ENCODE assay signal across 1 cellular context in the genomic region with DNA sequence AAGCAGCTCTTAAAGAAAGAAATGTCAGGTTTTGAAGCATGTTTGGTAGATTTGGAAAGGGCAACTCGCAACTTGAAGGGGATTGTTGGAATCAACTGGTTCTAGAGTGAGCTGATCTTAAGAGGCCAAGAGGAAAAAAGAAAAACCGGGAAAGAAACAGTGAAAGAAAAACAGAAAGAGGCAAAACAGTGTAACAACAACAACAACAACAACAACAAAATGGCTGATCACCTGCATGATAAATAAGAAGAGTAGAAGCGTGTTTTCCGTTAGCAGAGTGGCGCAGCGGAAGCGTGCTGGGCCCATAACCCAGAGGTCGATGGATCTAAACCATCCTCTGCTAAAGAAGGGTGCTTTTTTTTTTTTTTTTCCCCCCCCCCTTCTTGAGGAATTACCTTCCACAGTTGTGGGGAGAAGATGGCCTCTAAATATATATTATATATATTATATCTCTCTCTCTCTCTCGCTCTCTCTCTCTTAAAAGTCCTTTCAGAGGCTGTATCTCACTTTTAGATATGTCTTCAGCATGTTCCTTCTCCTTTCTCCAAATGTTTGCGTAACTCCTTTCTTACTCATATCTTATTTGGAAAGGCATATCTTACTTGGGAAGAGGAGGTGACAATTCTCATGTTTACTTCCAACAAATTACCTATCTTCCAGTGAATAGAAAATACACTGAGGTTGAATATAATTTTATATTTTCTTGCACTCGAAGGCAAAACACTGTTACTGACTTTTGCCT.
TF ChIP-seq lines count a peak whose summit lies in the region.

No MANE protein-coding gene starts in this region.

TF ChIP-seq in K562, 482 proteins besides CTCF, POLR2A, EP300 and RAD21 (continued from another document and continues in another):
- TF ChIP-seq, protein P1, sequence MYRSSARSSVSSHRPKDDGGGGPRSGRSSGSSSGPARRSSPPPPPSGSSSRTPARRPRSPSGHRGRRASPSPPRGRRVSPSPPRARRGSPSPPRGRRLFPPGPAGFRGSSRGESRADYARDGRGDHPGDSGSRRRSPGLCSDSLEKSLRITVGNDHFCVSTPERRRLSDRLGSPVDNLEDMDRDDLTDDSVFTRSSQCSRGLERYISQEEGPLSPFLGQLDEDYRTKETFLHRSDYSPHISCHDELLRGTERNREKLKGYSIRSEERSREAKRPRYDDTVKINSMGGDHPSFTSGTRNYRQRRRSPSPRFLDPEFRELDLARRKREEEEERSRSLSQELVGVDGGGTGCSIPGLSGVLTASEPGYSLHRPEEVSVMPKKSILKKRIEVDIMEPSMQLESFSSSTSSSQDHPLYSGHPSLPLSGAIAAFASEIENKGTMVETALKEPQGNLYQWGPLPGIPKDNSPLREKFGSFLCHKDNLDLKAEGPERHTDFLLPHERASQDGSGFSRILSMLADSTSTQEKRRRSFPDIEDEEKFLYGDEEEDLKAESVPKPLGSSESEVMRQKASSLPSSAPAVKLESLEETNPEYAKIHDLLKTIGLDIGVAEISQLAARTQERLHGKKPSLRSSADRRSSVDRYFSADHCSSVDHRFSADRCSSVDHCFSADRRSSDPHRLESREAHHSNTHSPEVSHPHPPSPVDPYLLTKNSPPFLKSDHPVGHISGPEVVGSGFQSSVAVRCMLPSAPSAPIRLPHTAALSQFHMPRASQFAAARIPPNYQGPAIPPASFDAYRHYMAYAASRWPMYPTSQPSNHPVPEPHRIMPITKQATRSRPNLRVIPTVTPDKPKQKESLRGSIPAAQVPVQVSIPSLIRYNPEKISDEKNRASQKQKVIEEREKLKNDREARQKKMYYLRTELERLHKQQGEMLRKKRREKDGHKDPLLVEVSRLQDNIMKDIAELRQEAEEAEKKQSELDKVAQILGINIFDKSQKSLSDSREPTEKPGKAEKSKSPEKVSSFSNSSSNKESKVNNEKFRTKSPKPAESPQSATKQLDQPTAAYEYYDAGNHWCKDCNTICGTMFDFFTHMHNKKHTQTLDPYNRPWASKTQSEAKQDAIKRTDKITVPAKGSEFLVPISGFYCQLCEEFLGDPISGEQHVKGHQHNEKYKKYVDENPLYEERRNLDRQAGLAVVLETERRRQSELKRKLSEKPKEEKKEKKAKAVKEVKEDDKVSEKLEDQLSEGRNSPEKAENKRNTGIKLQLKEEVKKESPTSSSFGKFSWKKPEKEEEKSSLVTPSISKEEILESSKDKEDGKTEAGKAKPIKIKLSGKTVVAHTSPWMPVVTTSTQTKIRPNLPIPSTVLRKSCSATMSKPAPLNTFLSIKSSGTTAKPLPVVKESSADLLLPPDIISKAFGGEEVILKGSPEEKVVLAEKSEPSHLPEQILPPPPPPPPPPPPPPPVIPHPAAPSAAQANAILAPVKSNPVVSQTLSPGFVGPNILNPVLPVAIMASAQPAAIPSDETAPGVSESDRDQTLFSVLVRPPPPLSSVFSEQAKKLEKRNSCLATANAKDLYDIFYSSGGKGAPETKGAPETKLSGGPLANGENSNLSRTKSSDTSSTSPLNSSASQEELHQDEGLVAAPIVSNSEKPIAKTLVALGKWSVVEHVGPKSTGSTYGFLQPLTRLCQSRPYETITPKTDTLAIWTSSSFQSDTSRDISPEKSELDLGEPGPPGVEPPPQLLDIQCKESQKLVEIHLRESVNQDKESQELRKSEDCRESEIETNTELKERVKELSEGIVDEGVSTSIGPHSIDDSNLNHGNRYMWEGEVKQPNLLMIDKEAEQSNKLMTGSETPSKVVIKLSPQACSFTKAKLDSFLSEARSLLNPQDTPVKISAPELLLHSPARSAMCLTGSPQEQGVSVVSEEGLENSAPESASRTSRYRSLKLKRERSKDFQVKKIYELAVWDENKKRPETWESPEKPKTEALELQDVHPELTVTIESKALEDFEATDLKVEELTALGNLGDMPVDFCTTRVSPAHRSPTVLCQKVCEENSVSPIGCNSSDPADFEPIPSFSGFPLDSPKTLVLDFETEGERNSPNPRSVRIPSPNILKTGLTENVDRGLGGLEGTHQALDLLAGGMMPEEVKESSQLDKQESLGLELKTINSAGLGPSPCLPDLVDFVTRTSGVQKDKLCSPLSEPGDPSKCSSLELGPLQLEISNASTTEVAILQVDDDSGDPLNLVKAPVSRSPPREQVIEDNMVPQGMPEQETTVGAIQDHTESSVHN (IDR thresholded peaks at IDR 0.05; ENCODE audit: borderline replicate concordance in 1 of 2, low read depth in 1 of 2): no peak
- TF ChIP-seq TAF7 (tag; IDR thresholded peaks at IDR 0.05): peak; percentile 36; the same call in 1 of the 2 replicates
- TF ChIP-seq, protein P2, sequence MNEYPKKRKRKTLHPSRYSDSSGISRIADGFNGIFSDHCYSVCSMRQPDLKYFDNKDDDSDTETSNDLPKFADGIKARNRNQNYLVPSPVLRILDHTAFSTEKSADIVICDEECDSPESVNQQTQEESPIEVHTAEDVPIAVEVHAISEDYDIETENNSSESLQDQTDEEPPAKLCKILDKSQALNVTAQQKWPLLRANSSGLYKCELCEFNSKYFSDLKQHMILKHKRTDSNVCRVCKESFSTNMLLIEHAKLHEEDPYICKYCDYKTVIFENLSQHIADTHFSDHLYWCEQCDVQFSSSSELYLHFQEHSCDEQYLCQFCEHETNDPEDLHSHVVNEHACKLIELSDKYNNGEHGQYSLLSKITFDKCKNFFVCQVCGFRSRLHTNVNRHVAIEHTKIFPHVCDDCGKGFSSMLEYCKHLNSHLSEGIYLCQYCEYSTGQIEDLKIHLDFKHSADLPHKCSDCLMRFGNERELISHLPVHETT (CRISPR knock-in tag; conservative IDR thresholded peaks at IDR 0.05 in 1 of 2, IDR thresholded peaks at IDR 0.05 in 1 of 2): peak in 1 of 2 experiments; percentile 19; a peak in 1 of 4 replicates
- no peak for TF ChIP-seq PTTG1 (tag; IDR thresholded peaks at IDR 0.05; ENCODE audit: low read depth)
- peak; percentile 53 for TF ChIP-seq CHD2 (IDR thresholded peaks at IDR 0.05; ENCODE audit: low read depth, low read length)
- peak in 1 of 2 experiments; percentile 88; a peak in 1 of 4 replicates for TF ChIP-seq TBL1XR1 (IDR thresholded peaks at IDR 0.05; ENCODE audit: low read length in 2 of 2)
- peak; percentile 43; the same call in 1 of the 2 replicates for TF ChIP-seq FOSL1 (tag; conservative IDR thresholded peaks at IDR 0.05)
- peak; percentile 98 to 99 for TF ChIP-seq FOXK2 (conservative IDR thresholded peaks at IDR 0.05 in 1 of 2, IDR thresholded peaks at IDR 0.05 in 1 of 2; ENCODE audit: low read depth in 2 of 2)
- peak; percentile 26; the same call in 1 of the 2 replicates for TF ChIP-seq ATF7 (IDR thresholded peaks at IDR 0.05)
- TF ChIP-seq CBX1 (IDR thresholded peaks at IDR 0.05; ENCODE audit: low read depth): no peak
- TF ChIP-seq ETV5 (CRISPR knock-in tag; IDR thresholded peaks at IDR 0.05; ENCODE audit: low read depth): 0 out of 2 replicates have a peak, but pooled peaks have one; percentile 27
- TF ChIP-seq RFX5 (IDR thresholded peaks at IDR 0.05; ENCODE audit: low read depth, low read length): peak; percentile 76; the same call in 1 of the 2 replicates
- TF ChIP-seq BRCA1 (IDR thresholded peaks at IDR 0.05): no peak
- TF ChIP-seq BRCA1 (CRISPR knock-in tag; IDR thresholded peaks at IDR 0.05): no peak
- TF ChIP-seq JUND (IDR thresholded peaks at IDR 0.05; ENCODE audit: borderline replicate concordance, low read depth, low read length): 0 out of 2 replicates have a peak, but pooled peaks have one; percentile 42
- TF ChIP-seq JUND (tag; IDR thresholded peaks at IDR 0.05; ENCODE audit: borderline replicate concordance, low read depth, low read length): no peak; the same call in 2 of the 3 replicates
- no peak for TF ChIP-seq PPARD (CRISPR knock-in tag; IDR thresholded peaks at IDR 0.05)
- no peak for TF ChIP-seq NR2C2 (CRISPR knock-in tag; IDR thresholded peaks at IDR 0.05)
- peak; percentile 51; the same call in 1 of the 2 replicates for TF ChIP-seq NR2C2 (tag; IDR thresholded peaks at IDR 0.05)
- TF ChIP-seq ZNF263 (CRISPR knock-in tag; IDR thresholded peaks at IDR 0.05; ENCODE audit: borderline replicate concordance): no peak
- TF ChIP-seq RFX7 (CRISPR knock-in tag; IDR thresholded peaks at IDR 0.05): 0 out of 2 replicates have a peak, but pooled peaks have one; percentile 28
- TF ChIP-seq KAT8 (IDR thresholded peaks at IDR 0.05; ENCODE audit: low read depth): no peak
- no peak for TF ChIP-seq RBBP5 (IDR thresholded peaks at IDR 0.05; ENCODE audit: borderline replicate concordance, insufficient read depth, low read length, poor library complexity, severe bottlenecking)
- TF ChIP-seq RBM14 (IDR thresholded peaks at IDR 0.05; ENCODE audit: borderline replicate concordance, insufficient read depth, low read depth, low read length): no peak
- TF ChIP-seq, protein P3, sequence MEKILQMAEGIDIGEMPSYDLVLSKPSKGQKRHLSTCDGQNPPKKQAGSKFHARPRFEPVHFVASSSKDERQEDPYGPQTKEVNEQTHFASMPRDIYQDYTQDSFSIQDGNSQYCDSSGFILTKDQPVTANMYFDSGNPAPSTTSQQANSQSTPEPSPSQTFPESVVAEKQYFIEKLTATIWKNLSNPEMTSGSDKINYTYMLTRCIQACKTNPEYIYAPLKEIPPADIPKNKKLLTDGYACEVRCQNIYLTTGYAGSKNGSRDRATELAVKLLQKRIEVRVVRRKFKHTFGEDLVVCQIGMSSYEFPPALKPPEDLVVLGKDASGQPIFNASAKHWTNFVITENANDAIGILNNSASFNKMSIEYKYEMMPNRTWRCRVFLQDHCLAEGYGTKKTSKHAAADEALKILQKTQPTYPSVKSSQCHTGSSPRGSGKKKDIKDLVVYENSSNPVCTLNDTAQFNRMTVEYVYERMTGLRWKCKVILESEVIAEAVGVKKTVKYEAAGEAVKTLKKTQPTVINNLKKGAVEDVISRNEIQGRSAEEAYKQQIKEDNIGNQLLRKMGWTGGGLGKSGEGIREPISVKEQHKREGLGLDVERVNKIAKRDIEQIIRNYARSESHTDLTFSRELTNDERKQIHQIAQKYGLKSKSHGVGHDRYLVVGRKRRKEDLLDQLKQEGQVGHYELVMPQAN (IDR thresholded peaks at IDR 0.05; ENCODE audit: borderline replicate concordance): no peak
- TF ChIP-seq, protein P4, sequence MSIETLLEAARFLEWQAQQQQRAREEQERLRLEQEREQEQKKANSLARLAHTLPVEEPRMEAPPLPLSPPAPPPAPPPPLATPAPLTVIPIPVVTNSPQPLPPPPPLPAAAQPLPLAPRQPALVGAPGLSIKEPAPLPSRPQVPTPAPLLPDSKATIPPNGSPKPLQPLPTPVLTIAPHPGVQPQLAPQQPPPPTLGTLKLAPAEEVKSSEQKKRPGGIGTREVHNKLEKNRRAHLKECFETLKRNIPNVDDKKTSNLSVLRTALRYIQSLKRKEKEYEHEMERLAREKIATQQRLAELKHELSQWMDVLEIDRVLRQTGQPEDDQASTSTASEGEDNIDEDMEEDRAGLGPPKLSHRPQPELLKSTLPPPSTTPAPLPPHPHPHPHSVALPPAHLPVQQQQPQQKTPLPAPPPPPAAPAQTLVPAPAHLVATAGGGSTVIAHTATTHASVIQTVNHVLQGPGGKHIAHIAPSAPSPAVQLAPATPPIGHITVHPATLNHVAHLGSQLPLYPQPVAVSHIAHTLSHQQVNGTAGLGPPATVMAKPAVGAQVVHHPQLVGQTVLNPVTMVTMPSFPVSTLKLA (conservative IDR thresholded peaks at IDR 0.05): peak; percentile 47 to 69; a peak in 3 of 4 replicates
- no peak for TF ChIP-seq POLR2AphosphoS2 (IDR thresholded peaks at IDR 0.05; ENCODE audit: low read length)
- no peak for TF ChIP-seq ZNF217 (CRISPR knock-in tag; IDR thresholded peaks at IDR 0.05)
- TF ChIP-seq HMG20A (CRISPR knock-in tag; conservative IDR thresholded peaks at IDR 0.05): no peak; the same call in 1 of the 2 replicates
- TF ChIP-seq ESRRA (IDR thresholded peaks at IDR 0.05; ENCODE audit: borderline replicate concordance, low read depth): peak; percentile 28; the same call in 1 of the 2 replicates
- TF ChIP-seq, protein P5, sequence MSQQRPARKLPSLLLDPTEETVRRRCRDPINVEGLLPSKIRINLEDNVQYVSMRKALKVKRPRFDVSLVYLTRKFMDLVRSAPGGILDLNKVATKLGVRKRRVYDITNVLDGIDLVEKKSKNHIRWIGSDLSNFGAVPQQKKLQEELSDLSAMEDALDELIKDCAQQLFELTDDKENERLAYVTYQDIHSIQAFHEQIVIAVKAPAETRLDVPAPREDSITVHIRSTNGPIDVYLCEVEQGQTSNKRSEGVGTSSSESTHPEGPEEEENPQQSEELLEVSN (IDR thresholded peaks at IDR 0.05; ENCODE audit: borderline replicate concordance in 1 of 2, extremely low read depth in 1 of 2, insufficient read depth in 1 of 2, insufficient read length in 1 of 2, low read depth in 1 of 2, low read length in 1 of 2, poor library complexity in 1 of 2, severe bottlenecking in 1 of 2): peak in 1 of 2 experiments; percentile 43
- peak; percentile 93 for TF ChIP-seq OTX1 (CRISPR knock-in tag; IDR thresholded peaks at IDR 0.05)
- no peak for TF ChIP-seq SIN3B (IDR thresholded peaks at IDR 0.05; ENCODE audit: low read depth)
- TF ChIP-seq ZNF232 (CRISPR knock-in tag; IDR thresholded peaks at IDR 0.05): no peak
- TF ChIP-seq, protein P6, sequence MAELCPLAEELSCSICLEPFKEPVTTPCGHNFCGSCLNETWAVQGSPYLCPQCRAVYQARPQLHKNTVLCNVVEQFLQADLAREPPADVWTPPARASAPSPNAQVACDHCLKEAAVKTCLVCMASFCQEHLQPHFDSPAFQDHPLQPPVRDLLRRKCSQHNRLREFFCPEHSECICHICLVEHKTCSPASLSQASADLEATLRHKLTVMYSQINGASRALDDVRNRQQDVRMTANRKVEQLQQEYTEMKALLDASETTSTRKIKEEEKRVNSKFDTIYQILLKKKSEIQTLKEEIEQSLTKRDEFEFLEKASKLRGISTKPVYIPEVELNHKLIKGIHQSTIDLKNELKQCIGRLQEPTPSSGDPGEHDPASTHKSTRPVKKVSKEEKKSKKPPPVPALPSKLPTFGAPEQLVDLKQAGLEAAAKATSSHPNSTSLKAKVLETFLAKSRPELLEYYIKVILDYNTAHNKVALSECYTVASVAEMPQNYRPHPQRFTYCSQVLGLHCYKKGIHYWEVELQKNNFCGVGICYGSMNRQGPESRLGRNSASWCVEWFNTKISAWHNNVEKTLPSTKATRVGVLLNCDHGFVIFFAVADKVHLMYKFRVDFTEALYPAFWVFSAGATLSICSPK (IDR thresholded peaks at IDR 0.05; ENCODE audit: borderline replicate concordance): peak; percentile 74; the same call in 1 of the 2 replicates
- TF ChIP-seq, protein P7, sequence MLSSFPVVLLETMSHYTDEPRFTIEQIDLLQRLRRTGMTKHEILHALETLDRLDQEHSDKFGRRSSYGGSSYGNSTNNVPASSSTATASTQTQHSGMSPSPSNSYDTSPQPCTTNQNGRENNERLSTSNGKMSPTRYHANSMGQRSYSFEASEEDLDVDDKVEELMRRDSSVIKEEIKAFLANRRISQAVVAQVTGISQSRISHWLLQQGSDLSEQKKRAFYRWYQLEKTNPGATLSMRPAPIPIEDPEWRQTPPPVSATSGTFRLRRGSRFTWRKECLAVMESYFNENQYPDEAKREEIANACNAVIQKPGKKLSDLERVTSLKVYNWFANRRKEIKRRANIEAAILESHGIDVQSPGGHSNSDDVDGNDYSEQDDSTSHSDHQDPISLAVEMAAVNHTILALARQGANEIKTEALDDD (IDR thresholded peaks at IDR 0.05): no peak
- TF ChIP-seq, protein P8, sequence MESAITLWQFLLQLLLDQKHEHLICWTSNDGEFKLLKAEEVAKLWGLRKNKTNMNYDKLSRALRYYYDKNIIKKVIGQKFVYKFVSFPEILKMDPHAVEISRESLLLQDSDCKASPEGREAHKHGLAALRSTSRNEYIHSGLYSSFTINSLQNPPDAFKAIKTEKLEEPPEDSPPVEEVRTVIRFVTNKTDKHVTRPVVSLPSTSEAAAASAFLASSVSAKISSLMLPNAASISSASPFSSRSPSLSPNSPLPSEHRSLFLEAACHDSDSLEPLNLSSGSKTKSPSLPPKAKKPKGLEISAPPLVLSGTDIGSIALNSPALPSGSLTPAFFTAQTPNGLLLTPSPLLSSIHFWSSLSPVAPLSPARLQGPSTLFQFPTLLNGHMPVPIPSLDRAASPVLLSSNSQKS (CRISPR knock-in tag; IDR thresholded peaks at IDR 0.05): no peak
